Comparison of ENCODE assay signal across 8 cellular contexts in genomic region chr5:177809209-177809913, GRCh38. TPM values are rescaled to one million over a fixed set of nuclear protein-coding genes. Genes with fewer than 3 reads are reported as not detected.
A peak's percentile ranks its signal among the peaks of the same experiment; 100 is the strongest.
DNase-seq lines count a peak whose midpoint lies in the region; ATAC-seq and TF ChIP-seq lines count a peak whose summit lies in the region.
"Not testable (repeated sequence)": the region's sequence is repeated elsewhere in the genome, so short reads cannot be mapped to it uniquely, and the experiment has no call there.
"Had no signal": no experiment of that assay in that cellular context is flagged by ENCODE, and none has a peak within 500 bp of the region (broad histone marks: within the 10 kb centered on the region; RNA-seq: fewer than 3 reads in every experiment).

No MANE protein-coding gene starts in this region.

- H2AK5ac ChIP-seq in IMR-90 (ENCODE audit: low read depth, low read length) = not testable (repeated sequence)

- not testable (repeated sequence) for H2BK20ac ChIP-seq in IMR-90 (ENCODE audit: low read depth, low read length)

- H3K27ac Mint-ChIP-seq in activated CD4-positive, alpha-beta T cell treated with anti-CD3 and anti-CD28 coated beads for 36 hours; memory B cell; stimulated activated effector memory CD8-positive, alpha-beta T cell treated with anti-CD3 and anti-CD28 coated beads, Interleukin-12 subunit alpha, Interleukin-12 subunit beta, amount 100 ng/mL, for 72 hours: not testable (repeated sequence)

- not testable (repeated sequence) for H2AK9ac ChIP-seq in IMR-90 (replicated peaks; ENCODE audit: low read depth, low read length, poor library complexity)

- not testable (repeated sequence) for H3K36me3 ChIP-seq in IMR-90 (ENCODE audit: control insufficient read depth, insufficient read depth, low read length); effector memory CD4-positive, alpha-beta T cell (ENCODE audit: control insufficient read depth, insufficient read depth, low read length)

- H3K23ac ChIP-seq in IMR-90 (ENCODE audit: low read depth, low read length) = not testable (repeated sequence)

- in situ Hi-C loops in IMR-90 (cut with MboI; ENCODE audit: low sequenced_read_pairs) = not testable (repeated sequence)

- not testable (repeated sequence) for H4K91ac ChIP-seq in IMR-90 (ENCODE audit: insufficient read depth, low read depth, low read length)

- H3K4ac ChIP-seq in IMR-90 (ENCODE audit: low read depth, low read length) = not testable (repeated sequence)

- not testable (repeated sequence) for H4K8ac ChIP-seq in IMR-90 (ENCODE audit: low read depth in 2 of 2, low read length in 2 of 2)

- H3K4me2 ChIP-seq in IMR-90 (ENCODE audit: low read depth, low read length) = not testable (repeated sequence)

- WGBS in IMR-90 (ENCODE audit: extremely low coverage in 2 of 2, insufficient read length in 1 of 2), 2 experiments = no CpG with 5 or more reads among the region's 11 CpGs

- not testable (repeated sequence) for H3K36me3 Mint-ChIP-seq in activated CD4-positive, alpha-beta T cell treated with anti-CD3 and anti-CD28 coated beads for 36 hours (ENCODE audit: low read depth); memory B cell; stimulated activated effector memory CD8-positive, alpha-beta T cell treated with anti-CD3 and anti-CD28 coated beads, Interleukin-12 subunit alpha, Interleukin-12 subunit beta, amount 100 ng/mL, for 72 hours

- not testable (repeated sequence) for H3K18ac ChIP-seq in IMR-90 (ENCODE audit: low read depth, low read length)

- not testable (repeated sequence) for H3K79me1 ChIP-seq in IMR-90 (ENCODE audit: low read depth in 1 of 2, low read length in 2 of 2)

- H3K4me1 ChIP-seq in IMR-90 (ENCODE audit: control insufficient read depth, insufficient read depth, low read length); effector memory CD4-positive, alpha-beta T cell (ENCODE audit: control insufficient read depth, insufficient read depth, low read length, poor library complexity, severe bottlenecking): not testable (repeated sequence)

- H4K5ac ChIP-seq in IMR-90 (ENCODE audit: low read depth, low read length) = not testable (repeated sequence)

- DNase-seq in IMR-90; memory B cell (ENCODE audit: low spot score in 2 of 2); stimulated activated effector memory CD8-positive, alpha-beta T cell treated with anti-CD3 and anti-CD28 coated beads, Interleukin-12 subunit alpha, Interleukin-12 subunit beta, amount 100 ng/mL, for 72 hours (ENCODE audit: low spot score in 2 of 2): not testable (repeated sequence)
- DNase-seq in activated CD4-positive, alpha-beta T cell treated with anti-CD3 and anti-CD28 coated beads for 36 hours = peak; percentile 69
- DNase-seq in activated T-cell treated with anti-CD3 and anti-CD28 coated beads for 24 hours (ENCODE audit: low read depth) = peak; percentile 19
- DNase-seq in activated naive CD4-positive, alpha-beta T cell treated with Interleukin-2 at 50 U/mL for 16 hours = peak; percentile 39
- peak; percentile 23 to 38 (median 30) for DNase-seq in effector memory CD4-positive, alpha-beta T cell

- not testable (repeated sequence) for H3K14ac ChIP-seq in IMR-90 (replicated peaks; ENCODE audit: low read depth, low read length)

- not testable (repeated sequence) for TF ChIP-seq RAD21 in IMR-90 (IDR thresholded peaks at IDR 0.05; ENCODE audit: low read length)

- H2BK5ac ChIP-seq in IMR-90 (ENCODE audit: low read depth, low read length, poor library complexity, severe bottlenecking) = not testable (repeated sequence)

- not testable (repeated sequence) for H2BK15ac ChIP-seq in IMR-90 (ENCODE audit: low read depth, low read length)

- dilution Hi-C loops in IMR-90 (cut with HindIII; ENCODE audit: low sequenced_read_pairs, unreplicated experiment) = not testable (repeated sequence)

- H2AFZ ChIP-seq in IMR-90 (replicated peaks; ENCODE audit: low read length, poor library complexity) = not testable (repeated sequence)

- not testable (repeated sequence) for H3K27ac ChIP-seq in IMR-90 (ENCODE audit: insufficient read depth, low read length); effector memory CD4-positive, alpha-beta T cell (ENCODE audit: insufficient read depth, low read length, poor library complexity, severe bottlenecking)

- ATAC-seq in IMR-90 (ENCODE audit: low read depth) (peak; percentile 63), memory B cell (ENCODE audit: low read depth) (peak; percentile 29)
- peak; percentile 81 for ATAC-seq in activated CD4-positive, alpha-beta T cell treated with anti-CD3 and anti-CD28 coated beads for 36 hours
- peak; percentile 92 for ATAC-seq in stimulated activated effector memory CD8-positive, alpha-beta T cell treated with anti-CD3 and anti-CD28 coated beads, Interleukin-12 subunit alpha, Interleukin-12 subunit beta, amount 100 ng/mL, for 72 hours

- BruUV-seq in IMR-90 (replicated peaks; lab: Mats Ljungman, UMichigan) = not testable (repeated sequence)

- not testable (repeated sequence) for H2BK120ac ChIP-seq in IMR-90 (ENCODE audit: low read depth, low read length)

- H3K4me3 Mint-ChIP-seq in activated CD4-positive, alpha-beta T cell treated with anti-CD3 and anti-CD28 coated beads for 36 hours; memory B cell; stimulated activated effector memory CD8-positive, alpha-beta T cell treated with anti-CD3 and anti-CD28 coated beads, Interleukin-12 subunit alpha, Interleukin-12 subunit beta, amount 100 ng/mL, for 72 hours: not testable (repeated sequence)

- H3K27me3 ChIP-seq in IMR-90 (ENCODE audit: control insufficient read depth, insufficient read depth, low read length); effector memory CD4-positive, alpha-beta T cell (replicated peaks; ENCODE audit: control insufficient read depth, insufficient read depth, low read length, poor library complexity, severe bottlenecking): not testable (repeated sequence)

- not testable (repeated sequence) for H4K20me1 ChIP-seq in IMR-90 (ENCODE audit: insufficient read depth, low read length)

- POLR2A ChIA-PET in IMR-90 (lab: Charles Lee; ENCODE audit: unreplicated experiment); activated CD4-positive, alpha-beta T cell treated with anti-CD3 and anti-CD28 coated beads for 36 hours (lab: Charles Lee): not testable (repeated sequence)

- not testable (repeated sequence) for TF ChIP-seq POLR2A in IMR-90 (IDR thresholded peaks at IDR 0.05; ENCODE audit: low read depth, low read length)

- H3K27me3 Mint-ChIP-seq in activated CD4-positive, alpha-beta T cell treated with anti-CD3 and anti-CD28 coated beads for 36 hours; memory B cell: not testable (repeated sequence)

- CTCF ChIA-PET in IMR-90 (lab: Yijun Ruan, JAX); activated CD4-positive, alpha-beta T cell treated with anti-CD3 and anti-CD28 coated beads for 36 hours (lab: Charles Lee): not testable (repeated sequence)

- not testable (repeated sequence) for H3K9me3 ChIP-seq in IMR-90 (ENCODE audit: control insufficient read depth, insufficient read depth, low read length); effector memory CD4-positive, alpha-beta T cell (ENCODE audit: control insufficient read depth, low read length)

- H3K9me1 ChIP-seq in IMR-90 (ENCODE audit: insufficient read depth, low read length) = not testable (repeated sequence)

- intact Hi-C loops in IMR-90 (cut with micrococcal nuclease); activated CD4-positive, alpha-beta T cell treated with anti-CD3 and anti-CD28 coated beads for 36 hours (cut with DNase I, micrococcal nuclease): not testable (repeated sequence)

- H3K4me3 ChIP-seq in IMR-90 (ENCODE audit: insufficient read depth, low read depth, low read length); effector memory CD4-positive, alpha-beta T cell (ENCODE audit: insufficient read depth, low read depth, low read length, poor library complexity, severe bottlenecking): not testable (repeated sequence)

- not testable (repeated sequence) for H3K9ac ChIP-seq in IMR-90 (ENCODE audit: low read depth, low read length)

- H3K56ac ChIP-seq in IMR-90 (ENCODE audit: extremely low read depth, insufficient read depth, low read length) = not testable (repeated sequence)

- not testable (repeated sequence) for TF ChIP-seq CTCF in IMR-90 (conservative IDR thresholded peaks at IDR 0.05; ENCODE audit: low read depth, low read length)

- H3K9me3 Mint-ChIP-seq in activated CD4-positive, alpha-beta T cell treated with anti-CD3 and anti-CD28 coated beads for 36 hours (ENCODE audit: low read depth); memory B cell; stimulated activated effector memory CD8-positive, alpha-beta T cell treated with anti-CD3 and anti-CD28 coated beads, Interleukin-12 subunit alpha, Interleukin-12 subunit beta, amount 100 ng/mL, for 72 hours: not testable (repeated sequence)

- H3K4me1 Mint-ChIP-seq in activated CD4-positive, alpha-beta T cell treated with anti-CD3 and anti-CD28 coated beads for 36 hours; memory B cell; stimulated activated effector memory CD8-positive, alpha-beta T cell treated with anti-CD3 and anti-CD28 coated beads, Interleukin-12 subunit alpha, Interleukin-12 subunit beta, amount 100 ng/mL, for 72 hours: not testable (repeated sequence)

RNA-seq across cellular contexts. Expression of gene FAM153A, which starts 26.7 kb away (rescaled TPM):
- not detected in 2 replicates for total RNA-seq in IMR-90 (2012; rRNA removed)
- not detected in 2 replicates for polyA plus RNA-seq in IMR-90 (2012; rRNA removed)
- polyA plus RNA-seq in IMR-90 (2012; cell fraction: cytosol; rRNA removed) = not detected in 2 replicates
- not detected in 2 replicates for polyA plus RNA-seq in IMR-90 (2012; cell fraction: nucleus; rRNA removed; ENCODE audit: low replicate concordance)
- 10 to 100 TPM; 38.8 to 54.0 TPM for total RNA-seq in activated CD4-positive, alpha-beta T cell treated with anti-CD3 and anti-CD28 coated beads for 36 hours
- polyA plus RNA-seq: smooth muscle cell had no signal

Comparison
In these comparisons a context has a peak if more than half of its experiments do, and no peak if none do; other contexts are left out.
1. ATAC-seq: peak in every context shown above with its lines; median percentile 92 in stimulated activated effector memory CD8-positive, alpha-beta T cell treated with anti-CD3 and anti-CD28 coated beads, Interleukin-12 subunit alpha, Interleukin-12 subunit beta, amount 100 ng/mL, for 72 hours; 81 in activated CD4-positive, alpha-beta T cell treated with anti-CD3 and anti-CD28 coated beads for 36 hours; 63 in IMR-90; 29 in memory B cell.
2. RNA of gene FAM153A, which starts 26.7 kb away (total RNA-seq): 38.8 to 54.0 TPM in activated CD4-positive, alpha-beta T cell treated with anti-CD3 and anti-CD28 coated beads for 36 hours; not detected in IMR-90; every median in the first group is over 10 times any median in the second.